Comparison of ENCODE assay signal across 1 cellular context in genomic region chr19:4768934-4769777, GRCh38.
TF ChIP-seq lines count a peak whose summit lies in the region.

No MANE protein-coding gene starts in this region.

TF ChIP-seq in IMR-90, 13 proteins besides CTCF, POLR2A, EP300 and RAD21:
- TF ChIP-seq FOS (IDR thresholded peaks at IDR 0.05; ENCODE audit: low read depth, low read length) (no peak), RCOR1 (IDR thresholded peaks at IDR 0.05; ENCODE audit: insufficient replicate concordance, low read length) (peak; percentile 100), BHLHE40 (IDR thresholded peaks at IDR 0.05; ENCODE audit: low read depth, low read length) (no peak), RFX5 (IDR thresholded peaks at IDR 0.05; ENCODE audit: low read depth, low read length) (no peak), MXI1 (IDR thresholded peaks at IDR 0.05; ENCODE audit: borderline replicate concordance, low read depth, low read length) (peak; percentile 97), MAFK (IDR thresholded peaks at IDR 0.05; ENCODE audit: low read depth, low read length) (no peak), NFE2L2 (IDR thresholded peaks at IDR 0.05; ENCODE audit: low read depth, low read length) (no peak), CEBPB (IDR thresholded peaks at IDR 0.05; ENCODE audit: low read depth, low read length) (no peak), USF2 (IDR thresholded peaks at IDR 0.05; ENCODE audit: low read depth, low read length) (no peak), SMC3 (IDR thresholded peaks at IDR 0.05; ENCODE audit: low read depth, low read length) (peak; percentile 9; the same call in 1 of the 2 replicates), MAZ (IDR thresholded peaks at IDR 0.05; ENCODE audit: borderline replicate concordance, low read depth, low read length) (no peak), CHD1 (IDR thresholded peaks at IDR 0.05; ENCODE audit: low read depth, low read length) (no peak), ELK1 (IDR thresholded peaks at IDR 0.05; ENCODE audit: borderline replicate concordance, low read depth, low read length) (no peak)
